In the genomic region with DNA sequence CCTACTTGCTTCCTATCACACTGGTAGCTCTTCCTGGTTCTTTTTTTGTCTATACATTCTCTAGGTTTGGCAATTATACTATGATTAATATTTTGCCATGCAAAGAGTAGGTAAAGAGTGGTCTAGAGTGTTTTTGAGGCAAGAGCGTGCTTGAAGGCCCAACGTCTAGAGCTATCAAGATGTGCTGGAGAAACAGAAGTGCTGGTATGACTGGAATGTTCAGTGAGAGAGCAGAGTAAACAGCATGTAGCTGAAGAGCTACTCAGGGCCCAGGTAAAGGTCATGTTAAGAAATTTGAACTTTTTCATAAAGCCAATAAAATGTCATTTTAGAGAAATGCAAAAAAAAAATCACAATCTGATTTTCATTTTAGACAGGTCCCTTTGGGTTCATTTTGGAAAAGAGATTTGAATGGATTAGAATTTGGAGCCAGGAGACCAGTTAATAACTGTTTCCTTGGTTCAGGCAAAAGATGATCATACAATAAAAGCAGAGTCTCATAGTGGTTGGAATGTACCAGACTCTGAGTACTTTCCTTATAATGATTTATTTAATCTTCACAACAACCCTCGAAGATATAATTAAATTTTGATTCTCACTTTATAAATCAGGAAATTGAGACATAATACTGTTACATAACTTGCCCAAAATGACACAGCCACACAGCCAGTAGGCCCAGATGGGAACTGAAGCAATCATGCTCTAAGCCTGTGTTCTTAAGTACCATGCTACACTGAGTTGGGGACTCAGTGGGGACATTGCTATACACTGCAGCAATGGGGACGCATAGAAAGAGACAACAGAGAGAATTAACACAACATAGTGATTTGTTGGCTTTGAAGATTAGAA, we compare ENCODE assay signal across 19 cellular contexts.
A peak's percentile ranks its signal among the peaks of the same experiment; 100 is the strongest.
DNase-seq lines count a peak whose midpoint lies in the region; ATAC-seq, FAIRE-seq and TF ChIP-seq lines count a peak whose summit lies in the region.
"Had no signal": no experiment of that assay in that cellular context is flagged by ENCODE, and none has a peak within 500 bp of the region (broad histone marks: within the 10 kb centered on the region; RNA-seq: fewer than 3 reads in every experiment).

No MANE protein-coding gene starts in this region.

- H4K91ac ChIP-seq in H1 (replicated peaks; ENCODE audit: insufficient read length, low read length) = no peak overlapping the region

- no peaks in the 10 kb centered on the region; a peak in 1 of 4 replicates for H3K9me3 ChIP-seq in H1 (ENCODE audit: insufficient read depth in 2 of 2, low read depth in 1 of 2, low read length in 1 of 2)
- no peaks in the 10 kb centered on the region for H3K9me3 ChIP-seq in left lung

- H3K27me3 ChIP-seq in H1 (replicated peaks in 1 of 4; ENCODE audit: control insufficient read depth in 3 of 4, extremely low read depth in 1 of 4, insufficient read depth in 3 of 4, low read length in 3 of 4) (no peaks in the 10 kb centered on the region), left lung (no peaks in the 10 kb centered on the region)

- CTCF ChIA-PET in H1 (lab: Charles Lee; ENCODE audit: partially characterized antibody) = interaction anchor here (1.0 to 2.8 kb wide), 3 partner anchors 15 to 62 kb away, joined by 3 to 15 read pairs (median 3); no protein-coding TSS in a partner anchor

- no peaks in the 10 kb centered on the region for H3K79me1 ChIP-seq in H1 (ENCODE audit: low read depth, low read length)

- no peak overlapping the region for H3K27ac ChIP-seq in H1 (ENCODE audit: low read depth, low read length)
- no peak overlapping the region for H3K27ac ChIP-seq in left lung
- H3K27ac ChIP-seq: KMS-11 had no signal

- H2BK15ac ChIP-seq in H1 (ENCODE audit: low read length) = no peak overlapping the region

- no peak overlapping the region for H2BK12ac ChIP-seq in H1 (ENCODE audit: low read depth, low read length)

- TF ChIP-seq CTCF in H1 (IDR thresholded peaks at IDR 0.05; ENCODE audit: control extremely low read depth in 1 of 3, insufficient read depth in 1 of 3, low read depth in 1 of 3, low read length in 3 of 3) (no peak), left lung (IDR thresholded peaks at IDR 0.05) (no peak)

- H3K27me3 Mint-ChIP-seq in activated naive CD4-positive, alpha-beta T cell treated with anti-CD3 and anti-CD28 coated beads, Interleukin-2, amount 50 U/mL, for 24 hours = no peaks in the 10 kb centered on the region

- H3K14ac ChIP-seq in H1 (ENCODE audit: insufficient read length) = no peak overlapping the region

- no peak overlapping the region for H2BK5ac ChIP-seq in H1 (ENCODE audit: low read depth, low read length)

- H4K8ac ChIP-seq in H1 (ENCODE audit: extremely low read depth, insufficient read depth, low read length) = no peak overlapping the region

- no peak for TF ChIP-seq EP300 in H1 (IDR thresholded peaks at IDR 0.05; ENCODE audit: borderline replicate concordance in 1 of 2, low read depth in 2 of 2, low read length in 2 of 2)

- H3K4me1 Mint-ChIP-seq in activated naive CD4-positive, alpha-beta T cell treated with anti-CD3 and anti-CD28 coated beads, Interleukin-2, amount 50 U/mL, for 24 hours = no peaks in the 10 kb centered on the region

- WGBS in H1 (ENCODE audit: extremely low coverage in 1 of 2, insufficient coverage in 1 of 2, insufficient read length in 1 of 2, insufficient replicate concordance in 2 of 2, low coverage in 1 of 2, low lambda C conversion rate in 2 of 2, missing lambda C conversion rate in 1 of 2), 2 experiments = 71% methylated on average over 4 of the region's 4 CpGs; no CpG with 5 or more reads in 1 of the 2 experiments

- H3K36me3 Mint-ChIP-seq in activated naive CD4-positive, alpha-beta T cell treated with anti-CD3 and anti-CD28 coated beads, Interleukin-2, amount 50 U/mL, for 24 hours = peaks cover 3% of the 10 kb centered on the region

- H4K5ac ChIP-seq in H1 (ENCODE audit: insufficient read length, low read depth, low read length) = no peak overlapping the region

- H2BK120ac ChIP-seq in H1 (replicated peaks; ENCODE audit: low read depth, low read length) = no peak overlapping the region

- H3K4me3 ChIP-seq in H1 (ENCODE audit: extremely low read depth in 1 of 4, insufficient read depth in 2 of 4, low read depth in 3 of 4, low read length in 4 of 4) = no peak overlapping the region
- H3K4me3 ChIP-seq in left lung = no peak overlapping the region

- no peaks in the 10 kb centered on the region for H4K20me1 ChIP-seq in H1 (replicated peaks in 1 of 2; ENCODE audit: control insufficient read depth in 1 of 2, insufficient read depth in 2 of 2, low read length in 2 of 2)

- H3K4me1 ChIP-seq in H1 (replicated peaks in 1 of 4; ENCODE audit: control insufficient read depth in 3 of 4, insufficient read depth in 4 of 4, low read length in 3 of 4) = peaks cover 0 to 4% (median 3%) of the 10 kb centered on the region in 4 experiments; a peak in 3 of 7 replicates
- H3K4me1 ChIP-seq in left lung = no peaks in the 10 kb centered on the region

- no peak overlapping the region; the same call in 1 of the 2 replicates for H3K18ac ChIP-seq in H1 (ENCODE audit: extremely low read depth, low read length)

- ATAC-seq in left lung = peak; percentile 94
- no peak for ATAC-seq in GM21619 (IDR thresholded peaks at IDR 0.05; ENCODE audit: unreplicated experiment)
- ATAC-seq: PC-3 had no signal

- no peak overlapping the region for H2AFZ ChIP-seq in H1 (ENCODE audit: low read length)

- no peak for TF ChIP-seq RAD21 in H1 (IDR thresholded peaks at IDR 0.05 in 1 of 2, conservative IDR thresholded peaks at IDR 0.05 in 1 of 2; ENCODE audit: low read depth in 2 of 2, low read length in 2 of 2)

- no peak for TF ChIP-seq POLR2A in H1 (IDR thresholded peaks at IDR 0.05; ENCODE audit: control extremely low read depth in 1 of 2, low read depth in 2 of 2, low read length in 2 of 2)

- H3K23me2 ChIP-seq in H1 (ENCODE audit: low read depth, low read length) = no peaks in the 10 kb centered on the region; the same call in 1 of the 2 replicates

- no peak overlapping the region for H2AK5ac ChIP-seq in H1 (ENCODE audit: low read depth, low read length)

- FAIRE-seq in H1 (lab: Jason Lieb, UNC) = peak; percentile 55
- FAIRE-seq: GM18507, HTR-8/SVneo had no signal

- POLR2A ChIA-PET in H1 (lab: Charles Lee; ENCODE audit: partially characterized antibody) = no interaction called here

- no peak overlapping the region for H3K56ac ChIP-seq in H1 (replicated peaks; ENCODE audit: insufficient read length, low read depth, low read length)

- no peak overlapping the region for H3K9ac ChIP-seq in H1 (replicated peaks in 1 of 4; ENCODE audit: extremely low read depth in 1 of 4, low read depth in 3 of 4, low read length in 3 of 4)
- H3K9ac ChIP-seq: KMS-11 had no signal

- H3K27ac Mint-ChIP-seq in activated naive CD4-positive, alpha-beta T cell treated with anti-CD3 and anti-CD28 coated beads, Interleukin-2, amount 50 U/mL, for 24 hours = peak overlapping the region; percentile 36

- H3K9me3 Mint-ChIP-seq in activated naive CD4-positive, alpha-beta T cell treated with anti-CD3 and anti-CD28 coated beads, Interleukin-2, amount 50 U/mL, for 24 hours = no peaks in the 10 kb centered on the region

- no peak for DNase-seq in activated naive CD4-positive, alpha-beta T cell (lab: John Stamatoyannopoulos, UW)
- DNase-seq in H1 (ENCODE audit: low read depth in 1 of 2, low spot score in 2 of 2) (no peak), left lung (no peak), renal cortical epithelial cell (ENCODE audit: low read depth) (peak; percentile 21), hippocampal formation (lab: John Stamatoyannopoulos, UW) (no peak)
- no peak for DNase-seq in stimulated activated CD4-positive, alpha-beta T cell treated with anti-CD3 and anti-CD28 coated beads, Interleukin-2, amount 100 ng/mL, for 48 hours
- DNase-seq: 8988T, C1 segment of cervical spinal cord, DMS153, NCI-H1092, NCI-H1694, NCI-H345, NCI-H526 treated with DMSO at 0.1 percent for 48 hours, PC-3 had no signal

- H3K4me2 ChIP-seq in H1 (ENCODE audit: insufficient read depth in 1 of 2, low read depth in 2 of 2, low read length in 2 of 2) = no peak overlapping the region
- H3K4me2 ChIP-seq: KMS-11 had no signal

- intact Hi-C loops in left lung (cut with DNase I) = no loop called here

- no peak overlapping the region for H3K4me3 Mint-ChIP-seq in activated naive CD4-positive, alpha-beta T cell treated with anti-CD3 and anti-CD28 coated beads, Interleukin-2, amount 50 U/mL, for 24 hours

- H2BK20ac ChIP-seq in H1 (ENCODE audit: low read length) = no peak overlapping the region

- no peak overlapping the region for H3K23ac ChIP-seq in H1 (ENCODE audit: insufficient read length)

- H3K79me2 ChIP-seq in H1 (ENCODE audit: control insufficient read depth in 1 of 2, insufficient read depth in 2 of 2, low read length in 2 of 2) = no peaks in the 10 kb centered on the region

- H3K36me3 ChIP-seq in H1 (ENCODE audit: control insufficient read depth in 2 of 4, insufficient read depth in 4 of 4, low read length in 3 of 4) (no peaks in the 10 kb centered on the region; a peak in 1 of 8 replicates), left lung (no peaks in the 10 kb centered on the region)

- no peak overlapping the region for H3K4ac ChIP-seq in H1 (replicated peaks; ENCODE audit: insufficient read length, low read depth, low read length)

TF ChIP-seq in H1, 55 proteins besides CTCF, POLR2A, EP300 and RAD21:
- TF ChIP-seq HDAC2 (IDR thresholded peaks at IDR 0.05; ENCODE audit: borderline replicate concordance in 1 of 2, low read depth in 2 of 2, low read length in 2 of 2) (no peak), TEAD4 (IDR thresholded peaks at IDR 0.05; ENCODE audit: low read depth, low read length) (peak; percentile 94)
TF ChIP-seq in H1: peak in this region for 1.
